ENCODE assay signal across 8 cellular contexts in genomic region chr16:30922420-30922959, GRCh38. TPM values are rescaled to one million over a fixed set of nuclear protein-coding genes. Genes with fewer than 3 reads are reported as not detected.
A peak's percentile ranks its signal among the peaks of the same experiment; 100 is the strongest.
DNase-seq lines count a peak whose midpoint lies in the region; ATAC-seq and TF ChIP-seq lines count a peak whose summit lies in the region.

No MANE protein-coding gene starts in this region.

- peak; percentile 98 to 100 (median 98) for DNase-seq in CD4-positive, alpha-beta T cell
- DNase-seq in GM20000 (ENCODE audit: low spot score) = peak; percentile 94
- DNase-seq in HS-5 (ENCODE audit: low read depth) = peak; percentile 98
- DNase-seq in NK-92 (lab: John Stamatoyannopoulos, UW; ENCODE audit: unreplicated experiment) = peak; percentile 97
- DNase-seq in activated CD8-positive, alpha-beta memory T cell treated with anti-CD3 and anti-CD28 coated beads for 4 hours (ENCODE audit: low read depth in 2 of 2) = peak; percentile 99 to 100
- peak; percentile 99 for DNase-seq in effector CD8-positive, alpha-beta T cell (lab: John Stamatoyannopoulos, UW)
- DNase-seq in lung microvascular endothelial cell (ENCODE audit: low read depth in 2 of 2) = peak; percentile 100
- peak; percentile 98 to 99 (median 99) for DNase-seq in stimulated activated CD4-positive, alpha-beta T cell treated with anti-CD3 and anti-CD28 coated beads, TNF-alpha, amount 100 ng/mL, for 4 hours (ENCODE audit: low read depth in 3 of 3)

- peak overlapping the region; percentile 92 for H3K27ac Mint-ChIP-seq in CD4-positive, alpha-beta T cell

- H3K9me3 ChIP-seq in CD4-positive, alpha-beta T cell (ENCODE audit: control insufficient read depth, low read length) = no peaks in the 10 kb centered on the region

- intact Hi-C loops in CD4-positive, alpha-beta T cell (cut with DNase I, micrococcal nuclease) = loop anchor here (1.0 to 10.0 kb wide), 13 partner anchors 25 to 928 kb away; partner anchors contain the start of genes CFAP119 (in 1 of the 2), CTF1 (in 1 of the 2), FBRS (in 1 of the 2) and HIRIP3 (in 1 of the 2)

- H3K4me1 Mint-ChIP-seq in CD4-positive, alpha-beta T cell (ENCODE audit: low read depth) = peaks cover 19% of the 10 kb centered on the region

- H3K27me3 ChIP-seq in CD4-positive, alpha-beta T cell (ENCODE audit: control insufficient read depth, insufficient read depth, low read length) = no peaks in the 10 kb centered on the region

- POLR2A ChIA-PET in CD4-positive, alpha-beta T cell (lab: Charles Lee) = interaction anchor here (0.7 to 1.1 kb wide), 8 partner anchors 21 to 264 kb away, joined by 3 to 17 read pairs (median 4); partner anchors contain the start of genes FBRS and KAT8

- H3K27me3 Mint-ChIP-seq in CD4-positive, alpha-beta T cell = no peaks in the 10 kb centered on the region

- no peaks in the 10 kb centered on the region for H3K9me3 Mint-ChIP-seq in CD4-positive, alpha-beta T cell

- CTCF ChIA-PET in CD4-positive, alpha-beta T cell (lab: Charles Lee) = interaction anchor here (0.6 to 1.9 kb wide), 3 partner anchors 21 to 108 kb away, joined by 3 to 19 read pairs (median 5); no protein-coding TSS in a partner anchor

- peaks cover 7% of the 10 kb centered on the region for H3K36me3 Mint-ChIP-seq in CD4-positive, alpha-beta T cell (ENCODE audit: low read depth)

- peak; percentile 75 for ATAC-seq in CD4-positive, alpha-beta T cell (ENCODE audit: poor library complexity)

- peak overlapping the region; percentile 99 for H3K4me3 Mint-ChIP-seq in CD4-positive, alpha-beta T cell

- H3K27ac ChIP-seq in CD4-positive, alpha-beta T cell (ENCODE audit: low read depth, low read length) = peak overlapping the region; percentile 85

- no peak for TF ChIP-seq CTCF in CD4-positive, alpha-beta T cell (IDR thresholded peaks at IDR 0.05)
- TF ChIP-seq CTCF in GM20000 (IDR thresholded peaks at IDR 0.05; ENCODE audit: extremely low read depth, missing control alignments) = no peak

RNA-seq across cellular contexts. Expression of gene FBXL19, which starts 0.9 kb away (rescaled TPM):
- 1 to 10 TPM; 7.5 to 8.9 TPM for total RNA-seq in CD4-positive, alpha-beta T cell
- total RNA-seq in lung microvascular endothelial cell = 14.3 and 15.7 TPM in 2 replicates

RNA-seq across cellular contexts. Expression of gene CTF1, which starts 26.1 kb away (rescaled TPM):
- under 1 TPM in 1 of 2 experiments, not detected in 1; 0.20 TPM for total RNA-seq in CD4-positive, alpha-beta T cell
- total RNA-seq in lung microvascular endothelial cell = 0.22 and 0.40 TPM in 2 replicates

RNA-seq across cellular contexts. Expression of gene ORAI3, which starts 26.4 kb away (rescaled TPM):
- 1 to 10 TPM; 3.0 to 4.5 TPM for total RNA-seq in CD4-positive, alpha-beta T cell
- 22.9 and 24.8 TPM in 2 replicates for total RNA-seq in lung microvascular endothelial cell

RNA-seq across cellular contexts. Expression of gene BCL7C, which starts 28.6 kb away (rescaled TPM):
- 10 to 100 TPM; 17.8 to 19.1 TPM for total RNA-seq in CD4-positive, alpha-beta T cell
- 39.7 and 72.0 TPM in 2 replicates for total RNA-seq in lung microvascular endothelial cell

RNA-seq across cellular contexts. Expression of gene SETD1A, which starts 35.1 kb away (rescaled TPM):
- total RNA-seq in CD4-positive, alpha-beta T cell = 10 to 100 TPM; 40.1 to 41.2 TPM
- total RNA-seq in lung microvascular endothelial cell = 1.7 and 2.2 TPM in 2 replicates

Comparison
In these comparisons a context has a peak if more than half of its experiments do, and no peak if none do; other contexts are left out.
1. Peak in every context shown above with its lines: DNase-seq, ATAC-seq and H3K27ac ChIP-seq.